17 cellular contexts compared by ENCODE assay signal in genomic region chr10:114515515-114515914, GRCh38.
DNase-seq lines count a peak whose midpoint lies in the region; ATAC-seq and TF ChIP-seq lines count a peak whose summit lies in the region.
"Had no signal": no experiment of that assay in that cellular context is flagged by ENCODE, and none has a peak within 500 bp of the region (broad histone marks: within the 10 kb centered on the region; RNA-seq: fewer than 3 reads in every experiment).

No MANE protein-coding gene starts in this region.

- H3K4me1 ChIP-seq in heart right ventricle: peaks cover 16 to 85% (median 71%) of the 10 kb centered on the region in 9 donors

- peak overlapping the region in 9 of 10 donors; percentile 6 to 72 (median 42) for H3K27ac ChIP-seq in heart right ventricle
- H3K27ac ChIP-seq: left lung, VCaP had no signal

- peaks cover 69% of the 10 kb centered on the region for H3K36me3 Mint-ChIP-seq in activated naive CD4-positive, alpha-beta T cell treated with anti-CD3 and anti-CD28 coated beads, Interleukin-2, amount 10 ng/mL, durations not matched to agents 7 days and 5 days
- peaks cover 4% of the 10 kb centered on the region for H3K36me3 Mint-ChIP-seq in T-helper 17 cell (ENCODE audit: low read depth)
- H3K36me3 Mint-ChIP-seq in stimulated activated naive B cell treated with anti-CD40 and anti-IgM and Interleukin-4, amounts not matched to agents 10 μg/mL and 1 μg/mL and 100 μg/mL, for 72 hours: peaks cover 8 to 24% of the 10 kb centered on the region in 2 donors
- H3K36me3 Mint-ChIP-seq: natural killer cell treated with Interleukin-12 subunit alpha and Interleukin-12 subunit beta and Interleukin-15 and Interleukin-18, amount 100 ng/mL, for 72 hours had no signal

- H3K27me3 ChIP-seq in heart right ventricle: no peaks in the 10 kb centered on the region
- H3K27me3 ChIP-seq: left lung had no signal

- no peaks in the 10 kb centered on the region for H3K9me3 Mint-ChIP-seq in activated naive CD4-positive, alpha-beta T cell treated with anti-CD3 and anti-CD28 coated beads, Interleukin-2, amount 10 ng/mL, durations not matched to agents 7 days and 5 days
- no peaks in the 10 kb centered on the region for H3K9me3 Mint-ChIP-seq in stimulated activated naive B cell treated with anti-CD40 and anti-IgM and Interleukin-4, amounts not matched to agents 10 μg/mL and 1 μg/mL and 100 μg/mL, for 72 hours
- H3K9me3 Mint-ChIP-seq: natural killer cell treated with Interleukin-12 subunit alpha and Interleukin-12 subunit beta and Interleukin-15 and Interleukin-18, amount 100 ng/mL, for 72 hours had no signal

- DNase-seq in activated naive CD4-positive, alpha-beta T cell treated with anti-CD3 and anti-CD28 coated beads, Interleukin-2, amount 10 ng/mL, durations not matched to agents 7 days and 5 days: no peak
- no peak for DNase-seq in activated naive CD4-positive, alpha-beta T cell treated with Interleukin-2 at 50 U/mL for 16 hours
- no peak for DNase-seq in T-helper 17 cell
- DNase-seq in heart right ventricle: no peak
- no peak for DNase-seq in stimulated activated naive B cell treated with anti-CD40 and anti-IgM and Interleukin-4, amounts not matched to agents 10 μg/mL and 1 μg/mL and 100 μg/mL, for 72 hours
- no peak for DNase-seq in hepatic stellate cell (ENCODE audit: low spot score)
- no peak for DNase-seq in GOT3 (lab: John Stamatoyannopoulos, UW)
- DNase-seq: erythroblast, left lung, NCI-H1694 treated with DMSO at 0.1 percent for 48 hours, NCI-H446 treated with DMSO at 0.1 percent for 48 hours, OCI-M1, SK-N-SH had no signal

- CTCF ChIA-PET in activated naive CD4-positive, alpha-beta T cell treated with anti-CD3 and anti-CD28 coated beads, Interleukin-2, amount 10 ng/mL, durations not matched to agents 7 days and 5 days (lab: Charles Lee): interaction anchor here (0.9 to 15.9 kb wide), 11 partner anchors 10 to 306 kb away, joined by 3 to 184 read pairs (median 6); partner anchors contain the start of gene FHIP2A

- peaks cover 97% of the 10 kb centered on the region for H3K4me1 Mint-ChIP-seq in activated naive CD4-positive, alpha-beta T cell treated with anti-CD3 and anti-CD28 coated beads, Interleukin-2, amount 10 ng/mL, durations not matched to agents 7 days and 5 days
- peaks cover 76% of the 10 kb centered on the region for H3K4me1 Mint-ChIP-seq in T-helper 17 cell
- peaks cover 58 to 87% of the 10 kb centered on the region in 2 donors for H3K4me1 Mint-ChIP-seq in stimulated activated naive B cell treated with anti-CD40 and anti-IgM and Interleukin-4, amounts not matched to agents 10 μg/mL and 1 μg/mL and 100 μg/mL, for 72 hours

- no peak for ATAC-seq in T-helper 17 cell
- ATAC-seq in heart right ventricle: peak in 1 of 8 donors; percentile 4
- ATAC-seq in stimulated activated naive B cell treated with anti-CD40 and anti-IgM and Interleukin-4, amounts not matched to agents 10 μg/mL and 1 μg/mL and 100 μg/mL, for 72 hours (replicated peaks): no peak
- no peak for ATAC-seq in HG02973 (IDR thresholded peaks at IDR 0.05; ENCODE audit: unreplicated experiment)
- ATAC-seq: left lung; natural killer cell treated with Interleukin-12 subunit alpha and Interleukin-12 subunit beta and Interleukin-15 and Interleukin-18, amount 100 ng/mL, for 72 hours had no signal

- H3K27me3 Mint-ChIP-seq in activated naive CD4-positive, alpha-beta T cell treated with anti-CD3 and anti-CD28 coated beads, Interleukin-2, amount 10 ng/mL, durations not matched to agents 7 days and 5 days: no peaks in the 10 kb centered on the region
- H3K27me3 Mint-ChIP-seq in T-helper 17 cell: no peaks in the 10 kb centered on the region
- H3K27me3 Mint-ChIP-seq in stimulated activated naive B cell treated with anti-CD40 and anti-IgM and Interleukin-4, amounts not matched to agents 10 μg/mL and 1 μg/mL and 100 μg/mL, for 72 hours: no peaks in the 10 kb centered on the region
- H3K27me3 Mint-ChIP-seq: type B pancreatic cell had no signal

- H3K4me3 ChIP-seq in heart right ventricle: no peak overlapping the region
- H3K4me3 ChIP-seq: left lung had no signal

- intact Hi-C loops in heart right ventricle (cut with DNase I): loop anchor here in 2 of 10 donors (5.0 kb wide), 1 partner anchor 33 kb away; no protein-coding TSS in a partner anchor

- H3K27ac Mint-ChIP-seq in activated naive CD4-positive, alpha-beta T cell treated with anti-CD3 and anti-CD28 coated beads, Interleukin-2, amount 10 ng/mL, durations not matched to agents 7 days and 5 days: peak overlapping the region; percentile 64
- H3K27ac Mint-ChIP-seq in T-helper 17 cell: peak overlapping the region; percentile 61
- H3K27ac Mint-ChIP-seq in stimulated activated naive B cell treated with anti-CD40 and anti-IgM and Interleukin-4, amounts not matched to agents 10 μg/mL and 1 μg/mL and 100 μg/mL, for 72 hours: peak overlapping the region; percentile 38
- H3K27ac Mint-ChIP-seq: natural killer cell treated with Interleukin-12 subunit alpha and Interleukin-12 subunit beta and Interleukin-15 and Interleukin-18, amount 100 ng/mL, for 72 hours had no signal

- 45 to 65% methylated on average over 2 of the region's 2 CpGs for WGBS in heart right ventricle, 2 donors

- H3K36me3 ChIP-seq in heart right ventricle: peaks cover 0 to 29% (median 0%) of the 10 kb centered on the region in 9 donors
- H3K36me3 ChIP-seq: left lung had no signal

- no peak overlapping the region for H3K4me3 Mint-ChIP-seq in activated naive CD4-positive, alpha-beta T cell treated with anti-CD3 and anti-CD28 coated beads, Interleukin-2, amount 10 ng/mL, durations not matched to agents 7 days and 5 days
- H3K4me3 Mint-ChIP-seq in T-helper 17 cell: no peak overlapping the region
- no peak overlapping the region for H3K4me3 Mint-ChIP-seq in stimulated activated naive B cell treated with anti-CD40 and anti-IgM and Interleukin-4, amounts not matched to agents 10 μg/mL and 1 μg/mL and 100 μg/mL, for 72 hours
- H3K4me3 Mint-ChIP-seq: natural killer cell treated with Interleukin-12 subunit alpha and Interleukin-12 subunit beta and Interleukin-15 and Interleukin-18, amount 100 ng/mL, for 72 hours; type B pancreatic cell had no signal

- TF ChIP-seq CTCF in heart right ventricle (IDR thresholded peaks at IDR 0.05): no peak

- H3K9me3 ChIP-seq in T-helper 17 cell (ENCODE audit: control insufficient read depth, low read length, poor library complexity, severe bottlenecking) (no peaks in the 10 kb centered on the region), heart right ventricle (no peaks in the 10 kb centered on the region)
- H3K9me3 ChIP-seq: left lung, SK-N-SH had no signal
